29 cellular contexts compared by ENCODE assay signal in genomic region chr20:17641520-17641964, GRCh38. TPM values are rescaled to one million over a fixed set of nuclear protein-coding genes. Genes with fewer than 3 reads are reported as not detected.
"Had no signal": no experiment of that assay in that cellular context is flagged by ENCODE, and none has a peak within 500 bp of the region (broad histone marks: within the 10 kb centered on the region; RNA-seq: fewer than 3 reads in every experiment).

No MANE protein-coding gene starts in this region.

- H3K27me3 ChIP-seq: adrenal gland, breast epithelium, suprapubic skin, uterus had no signal

- H3K4me1 Mint-ChIP-seq: activated CD4-positive, alpha-beta T cell treated with anti-CD3 and anti-CD28 coated beads for 36 hours; memory B cell had no signal

- H3K9me3 Mint-ChIP-seq: activated B cell treated with CpG ODN at 0.5 μM for 24 hours; activated T-cell treated with anti-CD3 and anti-CD28 coated beads, Interleukin-2, amount 50 U/mL, for 4 hours; activated T-helper 2 cell treated with anti-CD3 and anti-CD28 coated beads, Interferon-gamma antibody, Interleukin-2, Interleukin-4, amounts not matched to agents 10 μg/mL and 5 μg/mL and 100 μg/mL, durations not matched to agents 14 hours and 24 hours and 36 hours; memory B cell; nephron progenitor cell; stimulated activated naive CD8-positive, alpha-beta T cell treated with anti-CD3 and anti-CD28 coated beads, Interleukin-15, Interleukin-2, amounts not matched to agents 100 ng/mL and 50 ng/mL, for 24 hours; T-helper 1 cell treated with Interleukin-12 subunit alpha and Interleukin-12 subunit beta and Interleukin-4 antibody, amounts not matched to agents 30 μg/mL and 1 μg/mL, for 36 hours had no signal

- ATAC-seq: activated CD4-positive, alpha-beta T cell treated with anti-CD3 and anti-CD28 coated beads for 36 hours; activated T-cell treated with anti-CD3 and anti-CD28 coated beads, Interleukin-2, amount 50 U/mL, for 4 hours had no signal

- H3K9me3 ChIP-seq: adrenal gland, breast epithelium, suprapubic skin, uterus had no signal

- DNase-seq: activated B cell treated with CpG ODN at 0.5 μM for 24 hours; activated CD4-positive, alpha-beta T cell treated with anti-CD3 and anti-CD28 coated beads for 36 hours; activated CD4-positive, alpha-beta T cell treated with anti-CD3 and anti-CD28 coated beads, Interleukin-2, amount 50 U/mL, for 4 hours; activated CD8-positive, alpha-beta memory T cell treated with anti-CD3 and anti-CD28 coated beads, Interleukin-2, amount 50 U/mL, for 48 hours; activated naive CD4-positive, alpha-beta T cell; activated T-cell treated with anti-CD3 and anti-CD28 coated beads, Interleukin-2, amount 50 U/mL, for 4 hours; adrenal gland; cerebellar nuclear complex; effector CD4-positive, alpha-beta T cell; erythroblast; nephron progenitor cell; stimulated activated CD4-positive, alpha-beta T cell treated with anti-CD3 and anti-CD28 coated beads, Interleukin-12 subunit alpha, Interleukin-12 subunit beta, amount 100 ng/mL, for 4 hours; T1000; trophoblast cell; uterus had no signal

- H3K36me3 ChIP-seq: breast epithelium, uterus had no signal

- H3K4me3 Mint-ChIP-seq: activated B cell treated with CpG ODN at 0.5 μM for 24 hours; activated CD4-positive, alpha-beta T cell treated with anti-CD3 and anti-CD28 coated beads for 36 hours; activated naive CD8-positive, alpha-beta T cell; activated T-cell treated with anti-CD3 and anti-CD28 coated beads, Interleukin-2, amount 50 U/mL, for 4 hours; memory B cell; nephron progenitor cell; stimulated activated naive CD8-positive, alpha-beta T cell treated with anti-CD3 and anti-CD28 coated beads, Interleukin-15, Interleukin-2, amounts not matched to agents 100 ng/mL and 50 ng/mL, for 24 hours; T-helper 1 cell treated with Interleukin-12 subunit alpha and Interleukin-12 subunit beta and Interleukin-4 antibody, amounts not matched to agents 30 μg/mL and 1 μg/mL, for 36 hours had no signal

- H3K27me3 Mint-ChIP-seq: activated B cell treated with CpG ODN at 0.5 μM for 24 hours; activated CD4-positive, alpha-beta T cell treated with anti-CD3 and anti-CD28 coated beads for 36 hours; activated naive CD8-positive, alpha-beta T cell; memory B cell; stimulated activated naive CD8-positive, alpha-beta T cell treated with anti-CD3 and anti-CD28 coated beads, Interleukin-15, Interleukin-2, amounts not matched to agents 100 ng/mL and 50 ng/mL, for 24 hours had no signal

- H3K4me1 ChIP-seq: breast epithelium had no signal

- H3K27ac Mint-ChIP-seq: activated B cell treated with CpG ODN at 0.5 μM for 24 hours; activated CD4-positive, alpha-beta T cell treated with anti-CD3 and anti-CD28 coated beads for 36 hours; activated naive CD8-positive, alpha-beta T cell; activated T-helper 2 cell treated with anti-CD3 and anti-CD28 coated beads, Interferon-gamma antibody, Interleukin-2, Interleukin-4, amounts not matched to agents 10 μg/mL and 5 μg/mL and 100 μg/mL, durations not matched to agents 14 hours and 24 hours and 36 hours; memory B cell; nephron progenitor cell; stimulated activated naive CD8-positive, alpha-beta T cell treated with anti-CD3 and anti-CD28 coated beads, Interleukin-15, Interleukin-2, amounts not matched to agents 100 ng/mL and 50 ng/mL, for 24 hours; T-helper 1 cell treated with Interleukin-12 subunit alpha and Interleukin-12 subunit beta and Interleukin-4 antibody, amounts not matched to agents 30 μg/mL and 1 μg/mL, for 36 hours had no signal

- H3K4me3 ChIP-seq: adrenal gland, breast epithelium, suprapubic skin, uterus had no signal

- H3K27ac ChIP-seq: breast epithelium, suprapubic skin had no signal

- H3K36me3 Mint-ChIP-seq: activated naive CD8-positive, alpha-beta T cell had no signal

RNA-seq across cellular contexts. Expression of gene BANF2, which starts 58.2 kb away (rescaled TPM):
- total RNA-seq: activated B cell treated with CpG ODN at 0.5 μM for 24 hours; activated CD4-positive, alpha-beta T cell treated with anti-CD3 and anti-CD28 coated beads for 36 hours; activated CD8-positive, alpha-beta memory T cell treated with anti-CD3 and anti-CD28 coated beads for 36 hours; activated T-cell treated with anti-CD3 and anti-CD28 coated beads, Interleukin-2, amount 50 U/mL, for 4 hours; activated T-helper 2 cell treated with anti-CD3 and anti-CD28 coated beads, Interferon-gamma antibody, Interleukin-2, Interleukin-4, amounts not matched to agents 10 μg/mL and 5 μg/mL and 100 μg/mL, durations not matched to agents 14 hours and 24 hours and 36 hours; adrenal gland; astrocyte; breast epithelium; frontal cortex; lower leg skin; mononuclear cell; myocyte; renal cortical epithelial cell; suprapubic skin; uterus had no signal
- polyA plus RNA-seq: adrenal gland had no signal
